ENCODE assay signal across 1 cellular context in the genomic region with DNA sequence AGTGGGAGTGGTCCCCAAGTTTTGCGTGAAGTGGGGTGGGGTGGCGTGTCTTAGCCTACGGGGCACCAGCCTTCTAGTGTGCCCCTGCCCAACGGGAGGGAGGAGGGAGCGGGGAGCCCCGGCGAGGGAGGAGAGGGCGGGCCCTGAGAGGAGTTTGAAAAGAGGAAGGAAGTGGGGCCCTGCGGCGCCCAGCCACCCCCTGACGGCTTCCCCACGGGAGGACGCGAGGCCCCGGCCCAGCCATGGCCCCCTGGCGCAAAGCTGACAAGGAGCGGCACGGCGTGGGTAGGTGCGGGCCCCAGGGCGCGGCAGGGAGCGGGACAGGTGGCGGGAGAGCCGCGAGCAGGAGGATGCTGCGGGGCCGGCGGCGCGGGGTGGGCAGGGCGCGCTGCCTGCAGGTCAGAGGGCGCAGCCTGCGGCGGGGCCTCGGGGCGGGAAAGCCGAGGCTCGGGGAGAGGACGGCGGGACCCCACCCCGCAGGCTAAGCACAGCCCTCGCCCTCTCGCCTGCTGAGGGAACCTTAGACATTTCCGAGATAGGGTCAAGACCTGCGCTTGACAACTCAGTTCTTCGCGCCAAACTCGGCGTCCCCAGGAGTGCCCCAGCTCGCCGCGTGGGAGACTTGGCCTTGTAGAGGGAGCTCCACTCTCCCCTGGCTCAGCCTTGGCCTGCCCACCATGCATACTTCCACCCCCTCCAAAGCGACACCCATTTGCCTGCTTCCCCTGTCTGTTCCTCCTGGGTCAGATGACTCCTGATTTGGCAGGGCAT.
A peak's percentile ranks its signal among the peaks of the same experiment; 100 is the strongest.
TF ChIP-seq lines count a peak whose summit lies in the region.

Gene DOCK2, plus strand, starts transcription at position 191 of the 771 bp plus-strand sequence. Its CDS starts 52 bp downstream, at position 243.

TF ChIP-seq in GM12878, 131 proteins besides CTCF, POLR2A, EP300 and RAD21 (continued from another document and continues in another):
- TF ChIP-seq, protein P1, sequence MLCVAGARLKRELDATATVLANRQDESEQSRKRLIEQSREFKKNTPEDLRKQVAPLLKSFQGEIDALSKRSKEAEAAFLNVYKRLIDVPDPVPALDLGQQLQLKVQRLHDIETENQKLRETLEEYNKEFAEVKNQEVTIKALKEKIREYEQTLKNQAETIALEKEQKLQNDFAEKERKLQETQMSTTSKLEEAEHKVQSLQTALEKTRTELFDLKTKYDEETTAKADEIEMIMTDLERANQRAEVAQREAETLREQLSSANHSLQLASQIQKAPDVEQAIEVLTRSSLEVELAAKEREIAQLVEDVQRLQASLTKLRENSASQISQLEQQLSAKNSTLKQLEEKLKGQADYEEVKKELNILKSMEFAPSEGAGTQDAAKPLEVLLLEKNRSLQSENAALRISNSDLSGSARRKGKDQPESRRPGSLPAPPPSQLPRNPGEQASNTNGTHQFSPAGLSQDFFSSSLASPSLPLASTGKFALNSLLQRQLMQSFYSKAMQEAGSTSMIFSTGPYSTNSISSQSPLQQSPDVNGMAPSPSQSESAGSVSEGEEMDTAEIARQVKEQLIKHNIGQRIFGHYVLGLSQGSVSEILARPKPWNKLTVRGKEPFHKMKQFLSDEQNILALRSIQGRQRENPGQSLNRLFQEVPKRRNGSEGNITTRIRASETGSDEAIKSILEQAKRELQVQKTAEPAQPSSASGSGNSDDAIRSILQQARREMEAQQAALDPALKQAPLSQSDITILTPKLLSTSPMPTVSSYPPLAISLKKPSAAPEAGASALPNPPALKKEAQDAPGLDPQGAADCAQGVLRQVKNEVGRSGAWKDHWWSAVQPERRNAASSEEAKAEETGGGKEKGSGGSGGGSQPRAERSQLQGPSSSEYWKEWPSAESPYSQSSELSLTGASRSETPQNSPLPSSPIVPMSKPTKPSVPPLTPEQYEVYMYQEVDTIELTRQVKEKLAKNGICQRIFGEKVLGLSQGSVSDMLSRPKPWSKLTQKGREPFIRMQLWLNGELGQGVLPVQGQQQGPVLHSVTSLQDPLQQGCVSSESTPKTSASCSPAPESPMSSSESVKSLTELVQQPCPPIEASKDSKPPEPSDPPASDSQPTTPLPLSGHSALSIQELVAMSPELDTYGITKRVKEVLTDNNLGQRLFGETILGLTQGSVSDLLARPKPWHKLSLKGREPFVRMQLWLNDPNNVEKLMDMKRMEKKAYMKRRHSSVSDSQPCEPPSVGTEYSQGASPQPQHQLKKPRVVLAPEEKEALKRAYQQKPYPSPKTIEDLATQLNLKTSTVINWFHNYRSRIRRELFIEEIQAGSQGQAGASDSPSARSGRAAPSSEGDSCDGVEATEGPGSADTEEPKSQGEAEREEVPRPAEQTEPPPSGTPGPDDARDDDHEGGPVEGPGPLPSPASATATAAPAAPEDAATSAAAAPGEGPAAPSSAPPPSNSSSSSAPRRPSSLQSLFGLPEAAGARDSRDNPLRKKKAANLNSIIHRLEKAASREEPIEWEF (IDR thresholded peaks at IDR 0.05; ENCODE audit: insufficient replicate concordance, low read depth, low read length), result no peak
- TF ChIP-seq JUNB (IDR thresholded peaks at IDR 0.05) (no peak), TCF3 (IDR thresholded peaks at IDR 0.05; ENCODE audit: borderline replicate concordance, insufficient read depth, low read depth, low read length) (peak; percentile 58; the same call in 1 of the 2 replicates), BACH1 (IDR thresholded peaks at IDR 0.05; ENCODE audit: borderline replicate concordance) (peak; percentile 83), ZNF217 (IDR thresholded peaks at IDR 0.05) (no peak), ZNF622 (IDR thresholded peaks at IDR 0.05) (no peak), ZZZ3 (IDR thresholded peaks at IDR 0.05; ENCODE audit: control insufficient read depth, insufficient read length, low read depth) (no peak), ZNF274 (IDR thresholded peaks at IDR 0.05; ENCODE audit: insufficient read depth, insufficient read length) (no peak), SREBF2 (IDR thresholded peaks at IDR 0.05; ENCODE audit: low read length) (no peak), IKZF1 (conservative IDR thresholded peaks at IDR 0.05) (peak; percentile 84), RFX5 (IDR thresholded peaks at IDR 0.05; ENCODE audit: low read depth, low read length) (no peak), TBL1XR1 (IDR thresholded peaks at IDR 0.05; ENCODE audit: low read depth, low read length) (no peak), CREM (IDR thresholded peaks at IDR 0.05; ENCODE audit: low read depth) (no peak), E4F1 (IDR thresholded peaks at IDR 0.05; ENCODE audit: borderline replicate concordance, partially characterized antibody) (no peak), CEBPB (IDR thresholded peaks at IDR 0.05; ENCODE audit: borderline replicate concordance in 1 of 2, low read depth in 2 of 2, low read length in 2 of 2) (no peak), NR2F1 (conservative IDR thresholded peaks at IDR 0.05) (peak; percentile 96), EED (IDR thresholded peaks at IDR 0.05; ENCODE audit: low read depth) (0 out of 2 replicates have a peak, but pooled peaks have one; percentile 21)
- TF ChIP-seq, protein P2, sequence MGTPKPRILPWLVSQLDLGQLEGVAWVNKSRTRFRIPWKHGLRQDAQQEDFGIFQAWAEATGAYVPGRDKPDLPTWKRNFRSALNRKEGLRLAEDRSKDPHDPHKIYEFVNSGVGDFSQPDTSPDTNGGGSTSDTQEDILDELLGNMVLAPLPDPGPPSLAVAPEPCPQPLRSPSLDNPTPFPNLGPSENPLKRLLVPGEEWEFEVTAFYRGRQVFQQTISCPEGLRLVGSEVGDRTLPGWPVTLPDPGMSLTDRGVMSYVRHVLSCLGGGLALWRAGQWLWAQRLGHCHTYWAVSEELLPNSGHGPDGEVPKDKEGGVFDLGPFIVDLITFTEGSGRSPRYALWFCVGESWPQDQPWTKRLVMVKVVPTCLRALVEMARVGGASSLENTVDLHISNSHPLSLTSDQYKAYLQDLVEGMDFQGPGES (IDR thresholded peaks at IDR 0.05), result no peak
- TF ChIP-seq, protein P3, sequence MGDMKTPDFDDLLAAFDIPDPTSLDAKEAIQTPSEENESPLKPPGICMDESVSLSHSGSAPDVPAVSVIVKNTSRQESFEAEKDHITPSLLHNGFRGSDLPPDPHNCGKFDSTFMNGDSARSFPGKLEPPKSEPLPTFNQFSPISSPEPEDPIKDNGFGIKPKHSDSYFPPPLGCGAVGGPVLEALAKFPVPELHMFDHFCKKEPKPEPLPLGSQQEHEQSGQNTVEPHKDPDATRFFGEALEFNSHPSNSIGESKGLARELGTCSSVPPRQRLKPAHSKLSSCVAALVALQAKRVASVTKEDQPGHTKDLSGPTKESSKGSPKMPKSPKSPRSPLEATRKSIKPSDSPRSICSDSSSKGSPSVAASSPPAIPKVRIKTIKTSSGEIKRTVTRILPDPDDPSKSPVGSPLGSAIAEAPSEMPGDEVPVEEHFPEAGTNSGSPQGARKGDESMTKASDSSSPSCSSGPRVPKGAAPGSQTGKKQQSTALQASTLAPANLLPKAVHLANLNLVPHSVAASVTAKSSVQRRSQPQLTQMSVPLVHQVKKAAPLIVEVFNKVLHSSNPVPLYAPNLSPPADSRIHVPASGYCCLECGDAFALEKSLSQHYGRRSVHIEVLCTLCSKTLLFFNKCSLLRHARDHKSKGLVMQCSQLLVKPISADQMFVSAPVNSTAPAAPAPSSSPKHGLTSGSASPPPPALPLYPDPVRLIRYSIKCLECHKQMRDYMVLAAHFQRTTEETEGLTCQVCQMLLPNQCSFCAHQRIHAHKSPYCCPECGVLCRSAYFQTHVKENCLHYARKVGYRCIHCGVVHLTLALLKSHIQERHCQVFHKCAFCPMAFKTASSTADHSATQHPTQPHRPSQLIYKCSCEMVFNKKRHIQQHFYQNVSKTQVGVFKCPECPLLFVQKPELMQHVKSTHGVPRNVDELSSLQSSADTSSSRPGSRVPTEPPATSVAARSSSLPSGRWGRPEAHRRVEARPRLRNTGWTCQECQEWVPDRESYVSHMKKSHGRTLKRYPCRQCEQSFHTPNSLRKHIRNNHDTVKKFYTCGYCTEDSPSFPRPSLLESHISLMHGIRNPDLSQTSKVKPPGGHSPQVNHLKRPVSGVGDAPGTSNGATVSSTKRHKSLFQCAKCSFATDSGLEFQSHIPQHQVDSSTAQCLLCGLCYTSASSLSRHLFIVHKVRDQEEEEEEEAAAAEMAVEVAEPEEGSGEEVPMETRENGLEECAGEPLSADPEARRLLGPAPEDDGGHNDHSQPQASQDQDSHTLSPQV (IDR thresholded peaks at IDR 0.05), result peak; percentile 66; the same call in 1 of the 2 replicates
- TF ChIP-seq, protein P4, sequence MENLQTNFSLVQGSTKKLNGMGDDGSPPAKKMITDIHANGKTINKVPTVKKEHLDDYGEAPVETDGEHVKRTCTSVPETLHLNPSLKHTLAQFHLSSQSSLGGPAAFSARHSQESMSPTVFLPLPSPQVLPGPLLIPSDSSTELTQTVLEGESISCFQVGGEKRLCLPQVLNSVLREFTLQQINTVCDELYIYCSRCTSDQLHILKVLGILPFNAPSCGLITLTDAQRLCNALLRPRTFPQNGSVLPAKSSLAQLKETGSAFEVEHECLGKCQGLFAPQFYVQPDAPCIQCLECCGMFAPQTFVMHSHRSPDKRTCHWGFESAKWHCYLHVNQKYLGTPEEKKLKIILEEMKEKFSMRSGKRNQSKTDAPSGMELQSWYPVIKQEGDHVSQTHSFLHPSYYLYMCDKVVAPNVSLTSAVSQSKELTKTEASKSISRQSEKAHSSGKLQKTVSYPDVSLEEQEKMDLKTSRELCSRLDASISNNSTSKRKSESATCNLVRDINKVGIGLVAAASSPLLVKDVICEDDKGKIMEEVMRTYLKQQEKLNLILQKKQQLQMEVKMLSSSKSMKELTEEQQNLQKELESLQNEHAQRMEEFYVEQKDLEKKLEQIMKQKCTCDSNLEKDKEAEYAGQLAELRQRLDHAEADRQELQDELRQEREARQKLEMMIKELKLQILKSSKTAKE (IDR thresholded peaks at IDR 0.05; ENCODE audit: low read depth, poor library complexity, severe bottlenecking), result no peak
- TF ChIP-seq, protein P5, sequence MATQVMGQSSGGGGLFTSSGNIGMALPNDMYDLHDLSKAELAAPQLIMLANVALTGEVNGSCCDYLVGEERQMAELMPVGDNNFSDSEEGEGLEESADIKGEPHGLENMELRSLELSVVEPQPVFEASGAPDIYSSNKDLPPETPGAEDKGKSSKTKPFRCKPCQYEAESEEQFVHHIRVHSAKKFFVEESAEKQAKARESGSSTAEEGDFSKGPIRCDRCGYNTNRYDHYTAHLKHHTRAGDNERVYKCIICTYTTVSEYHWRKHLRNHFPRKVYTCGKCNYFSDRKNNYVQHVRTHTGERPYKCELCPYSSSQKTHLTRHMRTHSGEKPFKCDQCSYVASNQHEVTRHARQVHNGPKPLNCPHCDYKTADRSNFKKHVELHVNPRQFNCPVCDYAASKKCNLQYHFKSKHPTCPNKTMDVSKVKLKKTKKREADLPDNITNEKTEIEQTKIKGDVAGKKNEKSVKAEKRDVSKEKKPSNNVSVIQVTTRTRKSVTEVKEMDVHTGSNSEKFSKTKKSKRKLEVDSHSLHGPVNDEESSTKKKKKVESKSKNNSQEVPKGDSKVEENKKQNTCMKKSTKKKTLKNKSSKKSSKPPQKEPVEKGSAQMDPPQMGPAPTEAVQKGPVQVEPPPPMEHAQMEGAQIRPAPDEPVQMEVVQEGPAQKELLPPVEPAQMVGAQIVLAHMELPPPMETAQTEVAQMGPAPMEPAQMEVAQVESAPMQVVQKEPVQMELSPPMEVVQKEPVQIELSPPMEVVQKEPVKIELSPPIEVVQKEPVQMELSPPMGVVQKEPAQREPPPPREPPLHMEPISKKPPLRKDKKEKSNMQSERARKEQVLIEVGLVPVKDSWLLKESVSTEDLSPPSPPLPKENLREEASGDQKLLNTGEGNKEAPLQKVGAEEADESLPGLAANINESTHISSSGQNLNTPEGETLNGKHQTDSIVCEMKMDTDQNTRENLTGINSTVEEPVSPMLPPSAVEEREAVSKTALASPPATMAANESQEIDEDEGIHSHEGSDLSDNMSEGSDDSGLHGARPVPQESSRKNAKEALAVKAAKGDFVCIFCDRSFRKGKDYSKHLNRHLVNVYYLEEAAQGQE (IDR thresholded peaks at IDR 0.05; ENCODE audit: low read depth, low read length), result no peak
- TF ChIP-seq, protein P6, sequence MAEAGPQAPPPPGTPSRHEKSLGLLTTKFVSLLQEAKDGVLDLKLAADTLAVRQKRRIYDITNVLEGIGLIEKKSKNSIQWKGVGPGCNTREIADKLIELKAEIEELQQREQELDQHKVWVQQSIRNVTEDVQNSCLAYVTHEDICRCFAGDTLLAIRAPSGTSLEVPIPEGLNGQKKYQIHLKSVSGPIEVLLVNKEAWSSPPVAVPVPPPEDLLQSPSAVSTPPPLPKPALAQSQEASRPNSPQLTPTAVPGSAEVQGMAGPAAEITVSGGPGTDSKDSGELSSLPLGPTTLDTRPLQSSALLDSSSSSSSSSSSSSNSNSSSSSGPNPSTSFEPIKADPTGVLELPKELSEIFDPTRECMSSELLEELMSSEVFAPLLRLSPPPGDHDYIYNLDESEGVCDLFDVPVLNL (IDR thresholded peaks at IDR 0.05; ENCODE audit: low read depth, low read length), result peak; percentile 71
- TF ChIP-seq, protein P7, sequence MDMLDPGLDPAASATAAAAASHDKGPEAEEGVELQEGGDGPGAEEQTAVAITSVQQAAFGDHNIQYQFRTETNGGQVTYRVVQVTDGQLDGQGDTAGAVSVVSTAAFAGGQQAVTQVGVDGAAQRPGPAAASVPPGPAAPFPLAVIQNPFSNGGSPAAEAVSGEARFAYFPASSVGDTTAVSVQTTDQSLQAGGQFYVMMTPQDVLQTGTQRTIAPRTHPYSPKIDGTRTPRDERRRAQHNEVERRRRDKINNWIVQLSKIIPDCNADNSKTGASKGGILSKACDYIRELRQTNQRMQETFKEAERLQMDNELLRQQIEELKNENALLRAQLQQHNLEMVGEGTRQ (IDR thresholded peaks at IDR 0.05; ENCODE audit: borderline replicate concordance, low read depth, low read length), result no peak
- TF ChIP-seq, protein P8, sequence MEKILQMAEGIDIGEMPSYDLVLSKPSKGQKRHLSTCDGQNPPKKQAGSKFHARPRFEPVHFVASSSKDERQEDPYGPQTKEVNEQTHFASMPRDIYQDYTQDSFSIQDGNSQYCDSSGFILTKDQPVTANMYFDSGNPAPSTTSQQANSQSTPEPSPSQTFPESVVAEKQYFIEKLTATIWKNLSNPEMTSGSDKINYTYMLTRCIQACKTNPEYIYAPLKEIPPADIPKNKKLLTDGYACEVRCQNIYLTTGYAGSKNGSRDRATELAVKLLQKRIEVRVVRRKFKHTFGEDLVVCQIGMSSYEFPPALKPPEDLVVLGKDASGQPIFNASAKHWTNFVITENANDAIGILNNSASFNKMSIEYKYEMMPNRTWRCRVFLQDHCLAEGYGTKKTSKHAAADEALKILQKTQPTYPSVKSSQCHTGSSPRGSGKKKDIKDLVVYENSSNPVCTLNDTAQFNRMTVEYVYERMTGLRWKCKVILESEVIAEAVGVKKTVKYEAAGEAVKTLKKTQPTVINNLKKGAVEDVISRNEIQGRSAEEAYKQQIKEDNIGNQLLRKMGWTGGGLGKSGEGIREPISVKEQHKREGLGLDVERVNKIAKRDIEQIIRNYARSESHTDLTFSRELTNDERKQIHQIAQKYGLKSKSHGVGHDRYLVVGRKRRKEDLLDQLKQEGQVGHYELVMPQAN (conservative IDR thresholded peaks at IDR 0.05), result peak; percentile 73
